Comparison of ENCODE assay signal across 8 cellular contexts in genomic region chr18:32469691-32470131, GRCh38. TPM values are rescaled to one million over a fixed set of nuclear protein-coding genes. Genes with fewer than 3 reads are reported as not detected.
DNase-seq lines count a peak whose midpoint lies in the region; TF ChIP-seq lines count a peak whose summit lies in the region.

No MANE protein-coding gene starts in this region.

- H3K9me3 Mint-ChIP-seq in HFFc6 = no peaks in the 10 kb centered on the region

- no peak for TF ChIP-seq CTCF in HFFc6 (IDR thresholded peaks at IDR 0.05)

- H3K27me3 Mint-ChIP-seq in HFFc6 (ENCODE audit: insufficient read depth) = peaks cover 11% of the 10 kb centered on the region

- no peaks in the 10 kb centered on the region for H3K36me3 Mint-ChIP-seq in HFFc6 (ENCODE audit: low read depth)

- H3K27ac Mint-ChIP-seq in HFFc6 = no peak overlapping the region

- peaks cover 13% of the 10 kb centered on the region for H3K4me1 Mint-ChIP-seq in HFFc6 (ENCODE audit: low read depth)

- DNase-seq in AG08396 (ENCODE audit: low spot score) = peak; percentile 12
- no peak for DNase-seq in HFFc6
- no peak for DNase-seq in inferior parietal cortex (ENCODE audit: extremely low spot score)
- no peak for DNase-seq in stimulated activated CD4-positive, alpha-beta T cell treated with anti-CD3 and anti-CD28 coated beads, Interleukin-4, amount 100 ng/mL, for 4 hours
- no peak for DNase-seq in NOMO-1 treated with dmso at 0.1 percent for 144 hours (lab: John Stamatoyannopoulos, UW; ENCODE audit: unreplicated experiment)

- peak overlapping the region; percentile 84 for H3K27ac ChIP-seq in angular gyrus (ENCODE audit: low read depth, low read length)
- H3K27ac ChIP-seq in layer of hippocampus (ENCODE audit: low read depth, low read length) = peak overlapping the region; percentile 70
- peak overlapping the region; percentile 64 for H3K27ac ChIP-seq in temporal lobe (ENCODE audit: low read depth, low read length)

- H3K27me3 ChIP-seq in layer of hippocampus (ENCODE audit: control insufficient read depth, insufficient read depth, low read length) = no peaks in the 10 kb centered on the region

- H3K4me3 Mint-ChIP-seq in HFFc6 = peak overlapping the region; percentile 82

RNA-seq across cellular contexts. Expression of gene GAREM1, which starts 1.0 kb away (rescaled TPM):
- total RNA-seq in HFFc6 (2021; fragmentation: NEBNext Ultra II Directional; extraction: Animal tissue kit (Norgen Biotek cat#: 25700)) = under 1 TPM; 0.03 to 0.31 (median 0.08) TPM
- total RNA-seq in temporal lobe = 38.1 TPM

Comparison
In these comparisons a context has a peak if more than half of its experiments do, and no peak if none do; other contexts are left out.
1. RNA of gene GAREM1, which starts 1.0 kb away (total RNA-seq): 38.1 TPM in temporal lobe (single experiment); 0.03 to 0.31 TPM in HFFc6; every median in the first group is over 10 times any median in the second.
2. Peak in every context shown above with its lines, with median percentiles within 50 percentile points of each other: H3K27ac ChIP-seq.